Comparison of ENCODE assay signal across 8 cellular contexts in genomic region chr17:4142107-4142900, GRCh38. TPM values are rescaled to one million over a fixed set of nuclear protein-coding genes. Genes with fewer than 3 reads are reported as not detected.
DNase-seq lines count a peak whose midpoint lies in the region; ATAC-seq and TF ChIP-seq lines count a peak whose summit lies in the region.

No MANE protein-coding gene starts in this region.

- peaks cover 39% of the 10 kb centered on the region for H3K4me1 Mint-ChIP-seq in CD14-positive monocyte

- H3K14ac ChIP-seq in neuronal stem cell (ENCODE audit: low read length), result peak overlapping the region; percentile 82

- H3K36me3 Mint-ChIP-seq in CD14-positive monocyte, result peaks cover 10 to 28% of the 10 kb centered on the region in 2 donors

- peak overlapping the region; percentile 92 to 95 for H3K4me3 Mint-ChIP-seq in CD14-positive monocyte

- peaks cover 0 to 3% (median 0%) of the 10 kb centered on the region in 7 donors for H3K9me3 Mint-ChIP-seq in CD14-positive monocyte

- no peak overlapping the region for H4K91ac ChIP-seq in neuronal stem cell (ENCODE audit: low read depth, low read length, poor library complexity)

- peak overlapping the region; percentile 93 for H3K18ac ChIP-seq in neuronal stem cell (ENCODE audit: low read length)

- H4K20me1 ChIP-seq in fibroblast of lung (ENCODE audit: control insufficient read depth, extremely low read depth, insufficient read depth, low read length), result no peaks in the 10 kb centered on the region

- peaks cover 51% of the 10 kb centered on the region for H3K79me2 ChIP-seq in fibroblast of lung (ENCODE audit: control insufficient read depth, insufficient read depth, low read length)

- H3K4me2 ChIP-seq in fibroblast of lung (ENCODE audit: extremely low read depth, insufficient read depth, low read length) (peak overlapping the region; percentile 80), neuronal stem cell (ENCODE audit: insufficient read depth, low read length, poor library complexity, severe bottlenecking) (peak overlapping the region; percentile 93)

- H3K4ac ChIP-seq in neuronal stem cell (ENCODE audit: low read length), result no peak overlapping the region

- no peak overlapping the region for H2BK120ac ChIP-seq in neuronal stem cell (ENCODE audit: low read depth, low read length)

- TF ChIP-seq CTCF in CD14-positive monocyte (IDR thresholded peaks at IDR 0.05), result no peak
- no peak for TF ChIP-seq CTCF in fibroblast of lung (conservative IDR thresholded peaks at IDR 0.05 in 1 of 2, IDR thresholded peaks at IDR 0.05 in 1 of 2; ENCODE audit: low read depth in 1 of 2, low read length in 2 of 2)
- TF ChIP-seq CTCF in uterus (IDR thresholded peaks at IDR 0.05), result no peak

- no peak for DNase-seq in CD14-positive monocyte (ENCODE audit: low spot score)
- DNase-seq in activated CD8-positive, alpha-beta memory T cell treated with anti-CD3 and anti-CD28 coated beads, Interleukin-2, amount 50 U/mL, for 4 hours, result peak; percentile 45
- DNase-seq in fibroblast of lung (ENCODE audit: low read depth in 2 of 2), result peak; percentile 5 to 34
- no peak for DNase-seq in neuronal stem cell (ENCODE audit: low spot score)
- peak in 1 of 2 donors; percentile 23 for DNase-seq in uterus
- no peak for DNase-seq in NCI-H1694 treated with DMSO at 0.1 percent for 48 hours (lab: John Stamatoyannopoulos, UW)

- H3K79me1 ChIP-seq in neuronal stem cell (ENCODE audit: low read depth, low read length), result peaks cover 10% of the 10 kb centered on the region

- intact Hi-C loops in CD14-positive monocyte (cut with micrococcal nuclease) (no loop called here), uterus (cut with DNase I; ENCODE audit: low total_unique reads) (no loop called here)

- peak overlapping the region; percentile 16 for H2BK12ac ChIP-seq in neuronal stem cell (ENCODE audit: low read length)

- peak overlapping the region; percentile 97 for H3K4me3 ChIP-seq in HUES48 (ENCODE audit: low read depth, low read length)
- H3K4me3 ChIP-seq in fibroblast of lung (replicated peaks in 1 of 4; ENCODE audit: control extremely low read depth in 1 of 4, insufficient read depth in 1 of 4, low read depth in 3 of 4, low read length in 4 of 4), result peak overlapping the region; percentile 55 to 93 (median 84)
- H3K4me3 ChIP-seq in neuronal stem cell (ENCODE audit: low read length in 2 of 2), result peak overlapping the region; percentile 94 to 97
- peak overlapping the region; percentile 96 to 99 for H3K4me3 ChIP-seq in uterus

- H3K27me3 Mint-ChIP-seq in CD14-positive monocyte (ENCODE audit: low read depth in 3 of 3), result no peaks in the 10 kb centered on the region

- H2AFZ ChIP-seq in fibroblast of lung (ENCODE audit: low read length) (peak overlapping the region; percentile 42), neuronal stem cell (ENCODE audit: low read length) (peak overlapping the region; percentile 94)

- no CpG with 5 or more reads among the region's 56 CpGs for WGBS in neuronal stem cell (ENCODE audit: extremely low coverage in 2 of 2, insufficient read length in 2 of 2, insufficient replicate concordance in 1 of 2), 2 donors

- H2AK5ac ChIP-seq in neuronal stem cell (ENCODE audit: low read depth, low read length), result no peak overlapping the region

- peak overlapping the region; percentile 82 for H2BK5ac ChIP-seq in neuronal stem cell (ENCODE audit: low read length)

- H3K23ac ChIP-seq in neuronal stem cell (ENCODE audit: low read depth, low read length, poor library complexity), result no peak overlapping the region

- peaks cover 5% of the 10 kb centered on the region for H3K4me1 ChIP-seq in HUES48 (ENCODE audit: control insufficient read depth, insufficient read depth, low read length)
- H3K4me1 ChIP-seq in fibroblast of lung (ENCODE audit: control insufficient read depth, extremely low read depth, insufficient read depth, low read length), result peaks cover 12% of the 10 kb centered on the region
- H3K4me1 ChIP-seq in neuronal stem cell (ENCODE audit: control insufficient read depth in 2 of 2, insufficient read depth in 1 of 2, low read depth in 1 of 2, low read length in 2 of 2), result peaks cover 6 to 12% of the 10 kb centered on the region in 2 donors
- H3K4me1 ChIP-seq in uterus, result peaks cover 0 to 5% of the 10 kb centered on the region in 2 donors

- no peak overlapping the region for H2BK15ac ChIP-seq in neuronal stem cell (ENCODE audit: low read length)

- no peak overlapping the region for H4K8ac ChIP-seq in neuronal stem cell (ENCODE audit: low read depth, low read length)

- H3K27ac Mint-ChIP-seq in CD14-positive monocyte, result peak overlapping the region; percentile 90 to 100 (median 100)

- H3K36me3 ChIP-seq in HUES48 (ENCODE audit: control insufficient read depth, insufficient read depth, low read length) (no peaks in the 10 kb centered on the region), fibroblast of lung (ENCODE audit: control insufficient read depth, insufficient read depth, low read length) (no peaks in the 10 kb centered on the region), neuronal stem cell (replicated peaks in 1 of 2; ENCODE audit: control insufficient read depth in 2 of 2, insufficient read depth in 2 of 2, low read length in 2 of 2) (peaks cover 0 to 15% of the 10 kb centered on the region in 2 donors), uterus (no peaks in the 10 kb centered on the region)

- H3K27me3 ChIP-seq in HUES48 (ENCODE audit: control insufficient read depth, insufficient read depth, low read length), result no peaks in the 10 kb centered on the region
- no peaks in the 10 kb centered on the region for H3K27me3 ChIP-seq in fibroblast of lung (ENCODE audit: control insufficient read depth, insufficient read depth, low read length)
- no peaks in the 10 kb centered on the region for H3K27me3 ChIP-seq in neuronal stem cell (ENCODE audit: control insufficient read depth in 3 of 3, insufficient read depth in 3 of 3, low read depth in 1 of 3, low read length in 3 of 3)
- H3K27me3 ChIP-seq in uterus, result no peaks in the 10 kb centered on the region

- TF ChIP-seq POLR2A in uterus (IDR thresholded peaks at IDR 0.05), result no peak

- peak; percentile 10 for ATAC-seq in GM19467 (IDR thresholded peaks at IDR 0.05; ENCODE audit: unreplicated experiment)

- H3K9me3 ChIP-seq in HUES48 (ENCODE audit: control insufficient read depth, insufficient read depth, low read length), result no peaks in the 10 kb centered on the region
- H3K9me3 ChIP-seq in fibroblast of lung (ENCODE audit: control insufficient read depth, insufficient read depth, low read depth, low read length), result no peaks in the 10 kb centered on the region
- no peaks in the 10 kb centered on the region for H3K9me3 ChIP-seq in neuronal stem cell (replicated peaks in 1 of 2; ENCODE audit: control insufficient read depth in 2 of 2, insufficient read depth in 1 of 2, low read depth in 1 of 2, low read length in 2 of 2)
- H3K9me3 ChIP-seq in uterus, result no peaks in the 10 kb centered on the region

- H3K9ac ChIP-seq in HUES48 (ENCODE audit: low read depth, low read length) (no peak overlapping the region), fibroblast of lung (ENCODE audit: insufficient read depth, low read length) (peak overlapping the region; percentile 99), neuronal stem cell (ENCODE audit: low read depth, low read length, poor library complexity) (peak overlapping the region; percentile 88)

- peak overlapping the region; percentile 97 for H3K27ac ChIP-seq in HUES48 (ENCODE audit: low read depth, low read length)
- peak overlapping the region; percentile 99 for H3K27ac ChIP-seq in fibroblast of lung (ENCODE audit: insufficient read depth, low read length)
- no peak overlapping the region for H3K27ac ChIP-seq in neuronal stem cell (replicated peaks; ENCODE audit: low read length)
- peak overlapping the region; percentile 99 for H3K27ac ChIP-seq in uterus

RNA-seq across cellular contexts. Expression of gene ZZEF1, which starts 0.5 kb away (rescaled TPM):
- polyA plus RNA-seq in CD14-positive monocyte (1 to 10 TPM; 2.5 to 3.7 TPM), fibroblast of lung (14.1 and 14.5 TPM in 2 replicates)
- total RNA-seq in fibroblast of lung (22.6 and 32.9 TPM in 2 replicates), uterus (10 to 100 TPM; 25.4 to 88.0 (median 39.9) TPM)
- 12.1 and 12.5 TPM in 2 replicates for polyA plus RNA-seq in fibroblast of lung (2012)
- 66.0 and 114 TPM in 2 replicates for polyA minus RNA-seq in fibroblast of lung (ENCODE audit: low replicate concordance)
- polyA plus RNA-seq in neuronal stem cell (2013, experiment 1 of 2), result 4.7 TPM
- polyA plus RNA-seq in neuronal stem cell (2013, experiment 2 of 2), result 4.5 TPM

RNA-seq across cellular contexts. Expression of gene CYB5D2, which starts 0.7 kb away (rescaled TPM):
- polyA plus RNA-seq in CD14-positive monocyte (10 to 100 TPM; 10.4 to 14.3 TPM), fibroblast of lung (18.4 and 19.3 TPM in 2 replicates)
- total RNA-seq in fibroblast of lung (23.4 and 35.7 TPM in 2 replicates), uterus (10 to 100 TPM; 15.6 to 25.5 (median 19.7) TPM)
- polyA plus RNA-seq in fibroblast of lung (2012), result 16.3 and 19.5 TPM in 2 replicates
- polyA minus RNA-seq in fibroblast of lung (ENCODE audit: low replicate concordance), result 30.8 and 44.1 TPM in 2 replicates
- polyA plus RNA-seq in neuronal stem cell (2013, experiment 1 of 2), result 9.0 TPM
- polyA plus RNA-seq in neuronal stem cell (2013, experiment 2 of 2), result 8.8 TPM

Comparison
In these comparisons a context has a peak if more than half of its experiments do, and no peak if none do; other contexts are left out.
1. DNase-seq: peak in activated CD8-positive, alpha-beta memory T cell treated with anti-CD3 and anti-CD28 coated beads, Interleukin-2, amount 50 U/mL, for 4 hours (single experiment) and fibroblast of lung (2 of 2); none in CD14-positive monocyte (single experiment), neuronal stem cell (single experiment) and NCI-H1694 treated with DMSO at 0.1 percent for 48 hours (single experiment).
2. Peak in every context shown above with its lines, with median percentiles within 50 percentile points of each other: H3K4me3 ChIP-seq.